11 cellular contexts compared by ENCODE assay signal in the genomic region with DNA sequence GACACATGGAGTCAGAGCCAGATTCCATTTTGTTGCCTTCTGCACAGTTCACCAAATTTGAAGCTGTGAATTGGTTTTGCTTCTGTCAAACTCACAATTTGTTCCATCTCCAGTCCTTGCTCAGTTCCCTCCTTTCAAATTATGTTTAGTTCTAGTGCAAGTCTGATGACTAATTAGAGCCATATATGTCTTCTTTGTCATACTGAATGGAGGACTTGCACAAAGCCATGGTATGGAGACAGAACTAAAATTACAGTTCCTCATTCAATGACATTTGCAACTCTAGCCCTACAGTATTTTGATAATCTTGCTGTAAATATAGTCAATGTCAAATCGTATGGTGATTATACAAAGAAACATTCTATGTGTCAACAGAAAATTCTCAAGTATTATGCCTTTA.
"Had no signal": no experiment of that assay in that cellular context is flagged by ENCODE, and none has a peak within 500 bp of the region (broad histone marks: within the 10 kb centered on the region; RNA-seq: fewer than 3 reads in every experiment).

No MANE protein-coding gene starts in this region.

- H3K36me3 ChIP-seq: HAP-1 had no signal

- H3K4me1 Mint-ChIP-seq: GM23338, H9 had no signal

- H3K27ac ChIP-seq: GM23248 had no signal

- H3K9ac ChIP-seq: GM23248 had no signal

- H2AFZ ChIP-seq: GM23248, GM23338 had no signal

- H3K4me2 ChIP-seq: GM23338 had no signal

- DNase-seq: GM23248, GOT3, H7, H9, HCEC 1CT, HFFc6 had no signal

- H3K27ac Mint-ChIP-seq: GM23338, H9, HFFc6 had no signal

- H3K4me1 ChIP-seq: HAP-1 had no signal

- ATAC-seq: GM23338, HCT116 had no signal

- H3K9me3 ChIP-seq: HAP-1 had no signal

- H3K4me3 Mint-ChIP-seq: GM23338, H9, HFFc6 had no signal

- H3K4me3 ChIP-seq: GM23248, GM23338, HAP-1 had no signal

- FAIRE-seq: H1, H54 had no signal
